Comparison of ENCODE assay signal across 8 cellular contexts in genomic region chr22:42856865-42857704, GRCh38. TPM values are rescaled to one million over a fixed set of nuclear protein-coding genes. Genes with fewer than 3 reads are reported as not detected.
DNase-seq lines count a peak whose midpoint lies in the region; ATAC-seq and TF ChIP-seq lines count a peak whose summit lies in the region.

Gene ARFGAP3, minus strand, starts transcription at chr22:42857273. Its CDS starts 91 bp downstream, at chr22:42857182.

- DNase-seq in AG09309 (ENCODE audit: low read depth) (peak; percentile 61), NCI-H460 (ENCODE audit: extremely low read depth, low read depth) (peak; percentile 85), cerebellar cortex (ENCODE audit: low spot score) (peak; percentile 88), islet precursor cell (peak; percentile 94)
- DNase-seq in activated CD4-positive, CD25-positive, alpha-beta regulatory T cell treated with anti-CD3 and anti-CD28 coated beads, Interleukin-2, amount 50 U/mL, for 72 hours = peak; percentile 98
- DNase-seq in stimulated activated CD4-positive, alpha-beta T cell treated with anti-CD3 and anti-CD28 coated beads, Interleukin-12 subunit alpha, Interleukin-12 subunit beta, amount 100 ng/mL, for 4 hours = peak; percentile 97

- H3K4me3 ChIP-seq in AG09309 (ENCODE audit: control insufficient read depth, low read depth, low read length) = peak within 1 kb of the TSS; percentile 78

- no peak for TF ChIP-seq CTCF in AG09309 (IDR thresholded peaks at IDR 0.05; ENCODE audit: control insufficient read depth, insufficient read depth, low read depth, low read length, missing control alignments)

- ATAC-seq in GM19025 (IDR thresholded peaks at IDR 0.05; ENCODE audit: low read depth, unreplicated experiment) = peak; percentile 83
- ATAC-seq in HG03342 (IDR thresholded peaks at IDR 0.05; ENCODE audit: unreplicated experiment) = peak; percentile 83

RNA-seq across cellular contexts. Expression of gene ARFGAP3, which starts in this region (rescaled TPM):
- total RNA-seq in NCI-H460 (2014; rRNA removed; shearing (Covaris generic)) = 22.4 and 23.1 TPM in 2 replicates
- 13.5 and 27.6 TPM in 2 replicates for polyA plus RNA-seq in NCI-H460 (2014; cell fraction: nucleus; rRNA removed)

Comparison
In these comparisons a context has a peak if more than half of its experiments do, and no peak if none do; other contexts are left out.
1. Peak in every context shown above with its lines: DNase-seq, ATAC-seq and H3K4me3 ChIP-seq.